In the genomic region with DNA sequence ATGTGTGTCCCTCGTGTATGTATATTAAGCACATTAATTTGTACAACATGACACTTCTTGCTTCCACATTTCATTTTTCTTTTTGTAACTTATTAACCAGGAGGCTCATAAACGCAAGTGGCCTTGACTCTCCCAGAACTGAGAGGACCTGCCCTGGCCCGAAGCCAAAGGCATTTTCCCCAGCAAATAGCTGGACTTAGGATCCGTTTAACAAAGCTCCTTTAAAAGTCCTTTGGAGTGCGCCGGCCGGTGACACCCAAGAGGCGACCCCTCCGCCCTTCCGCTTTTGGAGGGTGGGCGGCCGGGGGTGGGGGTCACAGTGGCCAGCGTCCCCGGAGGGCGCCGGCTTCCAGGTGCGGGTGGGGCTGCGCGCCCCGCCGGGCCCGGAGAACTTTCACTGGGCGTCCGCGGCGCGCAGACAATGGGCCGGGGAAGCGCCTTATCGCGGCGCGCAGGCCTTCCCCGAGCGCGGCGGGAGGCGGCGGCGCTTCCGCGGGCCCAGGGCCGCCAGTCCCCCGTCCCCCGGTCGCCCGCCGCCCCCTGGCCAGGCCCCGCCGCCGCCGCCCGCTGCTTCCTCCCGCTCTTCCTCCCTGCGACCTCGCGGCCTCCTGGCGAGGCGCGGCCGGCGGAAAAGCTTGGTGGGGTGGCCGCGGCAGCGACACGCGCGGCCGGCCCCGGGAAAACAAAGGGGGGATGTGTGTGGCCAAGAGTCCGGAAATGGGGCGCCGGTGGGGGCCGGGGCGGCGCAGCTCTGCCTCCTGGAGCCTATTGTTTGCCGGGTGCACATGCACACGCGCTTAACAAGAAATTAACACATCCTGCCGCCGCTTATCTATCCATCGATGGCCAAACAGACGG, we compare ENCODE assay signal across 9 cellular contexts.
DNase-seq lines count a peak whose midpoint lies in the region; ATAC-seq and TF ChIP-seq lines count a peak whose summit lies in the region.
"Had no signal": no experiment of that assay in that cellular context is flagged by ENCODE, and none has a peak within 500 bp of the region (broad histone marks: within the 10 kb centered on the region; RNA-seq: fewer than 3 reads in every experiment).

No MANE protein-coding gene starts in this region.

- peaks cover 6% of the 10 kb centered on the region for H3K9me3 ChIP-seq in lower lobe of right lung
- peaks cover 0 to 9% (median 5%) of the 10 kb centered on the region in 4 donors for H3K9me3 ChIP-seq in upper lobe of left lung

- intact Hi-C loops in lower lobe of right lung (cut with DNase I) = no loop called here

- H3K27ac Mint-ChIP-seq in endothelial cell (ENCODE audit: unreplicated experiment) = peak overlapping the region; percentile 92
- H3K27ac Mint-ChIP-seq: activated B cell treated with CpG ODN at 0.5 μM for 24 hours had no signal

- TF ChIP-seq EP300 in upper lobe of left lung (IDR thresholded peaks at IDR 0.05) = peak in 2 of 4 donors; percentile 12 to 17

- ATAC-seq in lower lobe of right lung (peak; percentile 87 to 90), upper lobe of left lung (ENCODE audit: low FRiP score in 2 of 2) (peak; percentile 44 to 81), HG03439 (IDR thresholded peaks at IDR 0.05; ENCODE audit: unreplicated experiment) (no peak), GM18867 (IDR thresholded peaks at IDR 0.05; ENCODE audit: unreplicated experiment) (no peak), HG03521 (IDR thresholded peaks at IDR 0.05; ENCODE audit: unreplicated experiment) (no peak)

- peaks cover 9% of the 10 kb centered on the region for H3K4me1 ChIP-seq in lower lobe of right lung
- peaks cover 4 to 13% (median 11%) of the 10 kb centered on the region in 4 donors for H3K4me1 ChIP-seq in upper lobe of left lung

- H3K27me3 ChIP-seq in lower lobe of right lung (ENCODE audit: low read depth) (no peaks in the 10 kb centered on the region), upper lobe of left lung (no peaks in the 10 kb centered on the region)

- TF ChIP-seq POLR2A in upper lobe of left lung (IDR thresholded peaks at IDR 0.05) = no peak

- peaks cover 21% of the 10 kb centered on the region for H3K4me1 Mint-ChIP-seq in endothelial cell (ENCODE audit: unreplicated experiment)

- H3K36me3 ChIP-seq in lower lobe of right lung = no peaks in the 10 kb centered on the region
- no peaks in the 10 kb centered on the region for H3K36me3 ChIP-seq in upper lobe of left lung

- 3 to 10% methylated on average over 19 to 55 of the region's 83 CpGs for WGBS in upper lobe of left lung, 2 donors

- peaks cover 28% of the 10 kb centered on the region for H3K9me3 Mint-ChIP-seq in endothelial cell (ENCODE audit: unreplicated experiment)

- peaks cover 37% of the 10 kb centered on the region for H3K36me3 Mint-ChIP-seq in endothelial cell (ENCODE audit: low read depth, unreplicated experiment)

- TF ChIP-seq CTCF in endothelial cell (IDR thresholded peaks at IDR 0.05; ENCODE audit: unreplicated experiment) (no peak), lower lobe of right lung (IDR thresholded peaks at IDR 0.05) (peak; percentile 18), upper lobe of left lung (IDR thresholded peaks at IDR 0.05) (peak in 2 of 6 experiments; percentile 21 to 42)

- peaks cover 5% of the 10 kb centered on the region for H3K27me3 Mint-ChIP-seq in endothelial cell (ENCODE audit: unreplicated experiment)

- H3K4me3 ChIP-seq in lower lobe of right lung = peak overlapping the region; percentile 49
- H3K4me3 ChIP-seq in upper lobe of left lung = peak overlapping the region in 3 of 4 donors; percentile 46 to 54 (median 50)

- no peak overlapping the region for H3K4me3 Mint-ChIP-seq in endothelial cell (ENCODE audit: unreplicated experiment)
- H3K4me3 Mint-ChIP-seq: activated B cell treated with CpG ODN at 0.5 μM for 24 hours had no signal

- in situ Hi-C loops in ACHN (cut with HindIII; ENCODE audit: low pct_ligation_motif_present, low pct_unique_long_range_greater_than_20kb, low sequenced_read_pairs) = no loop called here

- peak overlapping the region; percentile 76 for H3K27ac ChIP-seq in lower lobe of right lung
- peak overlapping the region; percentile 71 to 86 (median 78) for H3K27ac ChIP-seq in upper lobe of left lung

- DNase-seq in ACHN (peak; percentile 16), KG1 (lab: John Stamatoyannopoulos, UW) (peak; percentile 88), endothelial cell (ENCODE audit: low spot score) (peak; percentile 95), lower lobe of right lung (peak; percentile 74), upper lobe of left lung (peak; percentile 51 to 91)
- DNase-seq: activated B cell treated with CpG ODN at 0.5 μM for 24 hours had no signal

Comparison
In these comparisons a context has a peak if more than half of its experiments do, and no peak if none do; other contexts are left out.
1. DNase-seq: peak in every context shown above with its lines; median percentile 95 in endothelial cell; 88 in KG1; 74 in lower lobe of right lung; 71 in upper lobe of left lung; 16 in ACHN.
2. ATAC-seq: peak in lower lobe of right lung (2 of 2) and upper lobe of left lung (2 of 2); none in HG03439 (single experiment), GM18867 (single experiment) and HG03521 (single experiment).